23 cellular contexts compared by ENCODE assay signal in genomic region chr18:76937597-76937996, GRCh38.
DNase-seq lines count a peak whose midpoint lies in the region; ATAC-seq, FAIRE-seq and TF ChIP-seq lines count a peak whose summit lies in the region.
"Had no signal": no experiment of that assay in that cellular context is flagged by ENCODE, and none has a peak within 500 bp of the region (broad histone marks: within the 10 kb centered on the region; RNA-seq: fewer than 3 reads in every experiment).

No MANE protein-coding gene starts in this region.

- POLR2A ChIA-PET in AG04449 (lab: Yijun Ruan, JAX): no interaction called here

- no peak for TF ChIP-seq POLR2A in lower leg skin (IDR thresholded peaks at IDR 0.05)

- H3K27me3 ChIP-seq in foreskin keratinocyte: no peaks in the 10 kb centered on the region
- H3K27me3 ChIP-seq: MG63 had no signal

- peak; percentile 96 for FAIRE-seq in D721Med (lab: Jason Lieb, UNC)
- FAIRE-seq: GM12892, GM18507, H54, HTR-8/SVneo had no signal

- H3K27ac ChIP-seq in foreskin keratinocyte: no peak overlapping the region
- H3K27ac ChIP-seq: RWPE1 had no signal

- DNase-seq in AG04449 (ENCODE audit: low read depth, low spot score) (peak; percentile 7), D721Med (ENCODE audit: insufficient read length, low spot score) (no peak), RKO (ENCODE audit: low spot score) (peak; percentile 15), foreskin keratinocyte (peak in 1 of 2 donors; percentile 5), lower leg skin (ENCODE audit: low spot score in 2 of 2) (no peak), 8988T (no peak)
- DNase-seq: DMS153, Kasumi-1, MG63, NCI-H1048, NCI-H1436, NCI-H1930, NCI-H345, NCI-H524 treated with DMSO at 0.1 percent for 48 hours, PC-3, SIG-M5 had no signal

- intact Hi-C loops in lower leg skin (cut with DNase I; ENCODE audit: low total_unique reads): no loop called here

- 61 to 77% methylated on average over 1 of the region's 1 CpG for WGBS in lower leg skin, 2 donors

- CTCF ChIA-PET in AG04449 (lab: Yijun Ruan, JAX): interaction anchor here (0.7 to 3.0 kb wide), 16 partner anchors 8 to 274 kb away, joined by 3 to 22 read pairs (median 4); no protein-coding TSS in a partner anchor

- no peaks in the 10 kb centered on the region for H3K4me1 ChIP-seq in foreskin keratinocyte

- no peak overlapping the region for H3K4me3 ChIP-seq in AG04449 (ENCODE audit: low read depth, low read length)
- no peak overlapping the region for H3K4me3 ChIP-seq in lower leg skin (ENCODE audit: low read depth, poor library complexity, severe bottlenecking)
- H3K4me3 ChIP-seq: MG63 had no signal

- TF ChIP-seq CTCF in AG04449 (IDR thresholded peaks at IDR 0.05; ENCODE audit: insufficient read depth, low read length, missing control alignments) (peak; percentile 23), D721Med (IDR thresholded peaks at IDR 0.05; ENCODE audit: insufficient read depth, missing control alignments) (no peak), foreskin keratinocyte (conservative IDR thresholded peaks at IDR 0.05) (peak; percentile 30), lower leg skin (IDR thresholded peaks at IDR 0.05) (no peak)

- no peak for ATAC-seq in foreskin keratinocyte
- no peak for ATAC-seq in HG02938 (IDR thresholded peaks at IDR 0.05; ENCODE audit: unreplicated experiment)
- ATAC-seq in HG03565 (IDR thresholded peaks at IDR 0.05; ENCODE audit: unreplicated experiment): no peak
- ATAC-seq: PC-3 had no signal

Comparison
In these comparisons a context has a peak if more than half of its experiments do, and no peak if none do; other contexts are left out.
1. DNase-seq: peak in AG04449 (single experiment) and RKO (single experiment); none in D721Med (single experiment), lower leg skin (0 of 2) and 8988T (single experiment).
2. CTCF ChIP-seq: peak in AG04449 (single experiment) and foreskin keratinocyte (single experiment); none in D721Med (single experiment) and lower leg skin (0 of 3).